In genomic region chr12:133130038-133130807, GRCh38 we compare ENCODE assay signal across 8 cellular contexts. TPM values are rescaled to one million over a fixed set of nuclear protein-coding genes. Genes with fewer than 3 reads are reported as not detected.
DNase-seq lines count a peak whose midpoint lies in the region; ATAC-seq, FAIRE-seq and TF ChIP-seq lines count a peak whose summit lies in the region.

ZNF10 (plus strand) TSS chr12:133130627; CDS start chr12:133144493, 13,866 bp downstream.
ZNF891 (minus strand) TSS chr12:133130274; CDS start chr12:133121918, 8,356 bp downstream.

- WGBS in aorta, 2 donors = 0% methylated on average over 62 to 87 of the region's 87 CpGs

- peak within 1 kb of the TSS; percentile 95 for H3K9ac ChIP-seq in astrocyte (ENCODE audit: low read length)
- peak within 1 kb of the TSS; percentile 77 for H3K9ac ChIP-seq in rectal smooth muscle tissue (ENCODE audit: low read length)

- peaks cover 17% of the 10 kb centered on the region for H3K79me2 ChIP-seq in astrocyte (ENCODE audit: insufficient read depth, low read length)

- H3K4me1 ChIP-seq in astrocyte (ENCODE audit: insufficient read depth, low read length) (no peaks in the 10 kb centered on the region), rectal smooth muscle tissue (ENCODE audit: control insufficient read depth, insufficient read depth, low read length) (no peaks in the 10 kb centered on the region), aorta (ENCODE audit: control insufficient read depth in 1 of 2, insufficient read depth in 2 of 2, low read length in 2 of 2) (peaks cover 0 to 2% of the 10 kb centered on the region in 2 donors)

- H3K36me3 ChIP-seq in astrocyte (ENCODE audit: insufficient read depth, low read length) (peaks cover under 1% of the 10 kb centered on the region), rectal smooth muscle tissue (ENCODE audit: control insufficient read depth, insufficient read depth, low read length) (peaks cover 24% of the 10 kb centered on the region), aorta (ENCODE audit: control insufficient read depth in 1 of 2, insufficient read depth in 2 of 2, low read length in 1 of 2) (peaks cover 2 to 15% of the 10 kb centered on the region in 2 donors)

- peak within 1 kb of the TSS; percentile 95 for H3K27ac Mint-ChIP-seq in T-helper 2 cell treated with Interferon-gamma antibody and Interleukin-4, amounts not matched to agents 5 μg/mL and 100 μg/mL, for 36 hours
- H3K27ac Mint-ChIP-seq in astrocyte (ENCODE audit: unreplicated experiment) = peak within 1 kb of the TSS; percentile 95

- no peaks in the 10 kb centered on the region for H4K20me1 ChIP-seq in astrocyte (ENCODE audit: insufficient read depth, low read length)

- H3K4me1 Mint-ChIP-seq in T-helper 2 cell treated with Interferon-gamma antibody and Interleukin-4, amounts not matched to agents 5 μg/mL and 100 μg/mL, for 36 hours (ENCODE audit: low read depth) = peaks cover 11% of the 10 kb centered on the region
- no peaks in the 10 kb centered on the region for H3K4me1 Mint-ChIP-seq in astrocyte (ENCODE audit: low read depth, unreplicated experiment)

- peak; percentile 91 for TF ChIP-seq POLR2A in GM15510 (IDR thresholded peaks at IDR 0.05; ENCODE audit: borderline replicate concordance, extremely low read depth, insufficient read length)

- peak within 1 kb of the TSS; percentile 99 for H3K4me3 ChIP-seq in astrocyte (ENCODE audit: insufficient read depth, low read depth, low read length)
- H3K4me3 ChIP-seq in rectal smooth muscle tissue (ENCODE audit: low read length) = peak within 1 kb of the TSS; percentile 80
- H3K4me3 ChIP-seq in aorta (ENCODE audit: low read length in 2 of 2) = peak within 1 kb of the TSS; percentile 83 to 87

- H3K9me3 Mint-ChIP-seq in T-helper 2 cell treated with Interferon-gamma antibody and Interleukin-4, amounts not matched to agents 5 μg/mL and 100 μg/mL, for 36 hours = peaks cover 62% of the 10 kb centered on the region
- peaks cover 40% of the 10 kb centered on the region for H3K9me3 Mint-ChIP-seq in astrocyte (ENCODE audit: unreplicated experiment)

- H3K27me3 ChIP-seq in astrocyte (ENCODE audit: insufficient read depth, low read length) (no peaks in the 10 kb centered on the region), rectal smooth muscle tissue (ENCODE audit: control insufficient read depth, insufficient read depth, low read length) (no peaks in the 10 kb centered on the region), aorta (ENCODE audit: control insufficient read depth in 1 of 2, insufficient read depth in 2 of 2, low read length in 1 of 2) (no peaks in the 10 kb centered on the region)

- H3K27ac ChIP-seq in astrocyte (ENCODE audit: low read depth, low read length) (peak within 1 kb of the TSS; percentile 96), rectal smooth muscle tissue (ENCODE audit: low read depth, low read length) (peak within 1 kb of the TSS; percentile 95), aorta (ENCODE audit: low read depth in 1 of 2, low read length in 2 of 2) (peak within 1 kb of the TSS; percentile 47 to 80)

- no peaks in the 10 kb centered on the region for H3K27me3 Mint-ChIP-seq in T-helper 2 cell treated with Interferon-gamma antibody and Interleukin-4, amounts not matched to agents 5 μg/mL and 100 μg/mL, for 36 hours (ENCODE audit: low read depth)
- no peaks in the 10 kb centered on the region for H3K27me3 Mint-ChIP-seq in astrocyte (ENCODE audit: low read depth, unreplicated experiment)

- H3K9me3 ChIP-seq in astrocyte (ENCODE audit: insufficient read depth, low read depth, low read length) = peaks cover 23% of the 10 kb centered on the region
- peaks cover 17% of the 10 kb centered on the region for H3K9me3 ChIP-seq in aorta (ENCODE audit: control insufficient read depth, low read length)

- peak within 1 kb of the TSS; percentile 99 for H2AFZ ChIP-seq in astrocyte (ENCODE audit: low read depth, low read length)

- H3K36me3 Mint-ChIP-seq in T-helper 2 cell treated with Interferon-gamma antibody and Interleukin-4, amounts not matched to agents 5 μg/mL and 100 μg/mL, for 36 hours (ENCODE audit: low read depth) = peaks cover 56% of the 10 kb centered on the region
- H3K36me3 Mint-ChIP-seq in astrocyte (ENCODE audit: low read depth, unreplicated experiment) = peaks cover 43% of the 10 kb centered on the region

- no peak for TF ChIP-seq CTCF in astrocyte (IDR thresholded peaks at IDR 0.05; ENCODE audit: insufficient read depth, low read depth, low read length)

- intact Hi-C loops in aorta (cut with DNase I) = loop anchor here in 1 of 2 donors (1.0 to 2.0 kb wide), 2 partner anchors 50 to 93 kb away; partner anchors contain the start of genes ZNF140 and ZNF84

- peak within 1 kb of the TSS; percentile 90 for H3K4me3 Mint-ChIP-seq in T-helper 2 cell treated with Interferon-gamma antibody and Interleukin-4, amounts not matched to agents 5 μg/mL and 100 μg/mL, for 36 hours
- peak within 1 kb of the TSS; percentile 95 for H3K4me3 Mint-ChIP-seq in astrocyte (ENCODE audit: unreplicated experiment)

- peak within 1 kb of the TSS; percentile 98 for H3K4me2 ChIP-seq in astrocyte (ENCODE audit: low read length)

- ATAC-seq in HG02884 (IDR thresholded peaks at IDR 0.05; ENCODE audit: unreplicated experiment) = peak; percentile 89
- peak; percentile 98 for ATAC-seq in aorta (ENCODE audit: low FRiP score)

- no peak for FAIRE-seq in astrocyte (lab: Jason Lieb, UNC)

- peak; percentile 25 for DNase-seq in NCI-H1694 (lab: John Stamatoyannopoulos, UW)
- DNase-seq in T-helper 2 cell treated with Interferon-gamma antibody and Interleukin-4, amounts not matched to agents 5 μg/mL and 100 μg/mL, for 36 hours (ENCODE audit: low spot score) = peak; percentile 95
- peak; percentile 93 for DNase-seq in astrocyte (ENCODE audit: low read depth)
- peak; percentile 84 for DNase-seq in hepatic stellate cell (ENCODE audit: low spot score)
- DNase-seq in aorta = peak; percentile 97 to 99

RNA-seq across cellular contexts. Expression of gene ZNF10, which starts in this region (rescaled TPM):
- total RNA-seq in astrocyte (7.3 and 7.6 TPM in 2 replicates), aorta (10 to 100 TPM; 14.8 to 16.2 TPM)
- 10 to 100 TPM in 1 of 2 donors, 1 to 10 TPM in 1; 3.3 to 19.1 TPM for polyA plus RNA-seq in aorta

RNA-seq across cellular contexts. Expression of gene ZNF891, which starts in this region (rescaled TPM):
- total RNA-seq in astrocyte (1.2 TPM in 2 replicates), aorta (1 to 10 TPM; 3.5 to 4.9 TPM)
- 1 to 10 TPM in 1 of 2 donors, under 1 TPM in 1; 0.50 to 1.2 TPM for polyA plus RNA-seq in aorta

Comparison
In these comparisons a context has a peak if more than half of its experiments do, and no peak if none do; other contexts are left out.
1. Peak in every context shown above with its lines: DNase-seq, ATAC-seq, H3K4me3 ChIP-seq and H3K27ac ChIP-seq.
2. DNase-seq: peak in every context shown above with its lines; median percentile 98 in aorta; 95 in T-helper 2 cell treated with Interferon-gamma antibody and Interleukin-4, amounts not matched to agents 5 μg/mL and 100 μg/mL, for 36 hours; 93 in astrocyte; 84 in hepatic stellate cell; 25 in NCI-H1694.